Comparison of ENCODE assay signal across 14 cellular contexts in genomic region chr3:56782215-56782614, GRCh38. TPM values are rescaled to one million over a fixed set of nuclear protein-coding genes. Genes with fewer than 3 reads are reported as not detected.
DNase-seq lines count a peak whose midpoint lies in the region; ATAC-seq and TF ChIP-seq lines count a peak whose summit lies in the region.
"Had no signal": no experiment of that assay in that cellular context is flagged by ENCODE, and none has a peak within 500 bp of the region (broad histone marks: within the 10 kb centered on the region; RNA-seq: fewer than 3 reads in every experiment).

No MANE protein-coding gene starts in this region.

- 83 to 89% methylated on average over 4 of the region's 4 CpGs for WGBS in thyroid gland, 2 donors

- no peak for TF ChIP-seq POLR2A in thyroid gland (IDR thresholded peaks at IDR 0.05)

- no peak for ATAC-seq in activated T-cell treated with anti-CD3 and anti-CD28 coated beads, Interleukin-2, amount 50 U/mL, for 72 hours (replicated peaks in 1 of 2)
- ATAC-seq in activated T-helper 17 cell treated with anti-CD3 and anti-CD28 coated beads, Interleukin-2, amount 50 U/mL, for 72 hours (replicated peaks) = no peak
- ATAC-seq in lower lobe of right lung = no peak
- ATAC-seq: GM23338 had no signal

- H3K36me3 Mint-ChIP-seq in activated T-cell treated with anti-CD3 and anti-CD28 coated beads, Interleukin-2, amount 50 U/mL, for 72 hours (ENCODE audit: insufficient read depth in 2 of 2) = peaks cover 0 to 16% of the 10 kb centered on the region in 2 donors
- peaks cover 19% of the 10 kb centered on the region for H3K36me3 Mint-ChIP-seq in activated T-helper 17 cell treated with anti-CD3 and anti-CD28 coated beads, Interleukin-2, amount 50 U/mL, for 72 hours (ENCODE audit: low read depth)

- TF ChIP-seq CTCF in lower lobe of right lung (IDR thresholded peaks at IDR 0.05) = no peak
- no peak for TF ChIP-seq CTCF in thyroid gland (IDR thresholded peaks at IDR 0.05)
- TF ChIP-seq CTCF in RWPE1 (conservative IDR thresholded peaks at IDR 0.05; ENCODE audit: low read depth) = no peak

- intact Hi-C loops in lower lobe of right lung (cut with DNase I) (no loop called here), thyroid gland (cut with DNase I) (no loop called here)

- DNase-seq in activated T-cell treated with anti-CD3 and anti-CD28 coated beads, Interleukin-2, amount 50 U/mL, for 72 hours = no peak
- no peak for DNase-seq in activated T-cell treated with anti-CD3 and anti-CD28 coated beads, Interleukin-2, amount 50 U/mL, for 1 hour
- DNase-seq in lower lobe of right lung = no peak
- no peak for DNase-seq in thyroid gland
- no peak for DNase-seq in caudate nucleus (lab: John Stamatoyannopoulos, UW)
- no peak for DNase-seq in OCI-M2 (lab: John Stamatoyannopoulos, UW; ENCODE audit: unreplicated experiment)
- no peak for DNase-seq in RWPE1 (ENCODE audit: low spot score)
- DNase-seq: activated CD4-positive, alpha-beta T cell treated with anti-CD3 and anti-CD28 coated beads for 1 hour; GDM1; Kasumi-1; NCI-H446 had no signal

- H3K27me3 Mint-ChIP-seq in activated T-cell treated with anti-CD3 and anti-CD28 coated beads, Interleukin-2, amount 50 U/mL, for 72 hours (ENCODE audit: low read depth) = no peaks in the 10 kb centered on the region
- H3K27me3 Mint-ChIP-seq in activated T-helper 17 cell treated with anti-CD3 and anti-CD28 coated beads, Interleukin-2, amount 50 U/mL, for 72 hours = no peaks in the 10 kb centered on the region
- H3K27me3 Mint-ChIP-seq: progenitor cell of endocrine pancreas had no signal

- CTCF ChIA-PET in RWPE1 (lab: Yijun Ruan, JAX) = interaction anchor here (0.5 kb wide), 1 partner anchor 219 kb away, joined by 3 read pairs; no protein-coding TSS in a partner anchor

- H3K9me3 Mint-ChIP-seq in activated T-cell treated with anti-CD3 and anti-CD28 coated beads, Interleukin-2, amount 50 U/mL, for 72 hours = peaks cover 0 to 4% of the 10 kb centered on the region in 2 donors
- peaks cover 4% of the 10 kb centered on the region for H3K9me3 Mint-ChIP-seq in activated T-helper 17 cell treated with anti-CD3 and anti-CD28 coated beads, Interleukin-2, amount 50 U/mL, for 72 hours
- H3K9me3 Mint-ChIP-seq: GM23338 had no signal

- H3K27me3 ChIP-seq in lower lobe of right lung (ENCODE audit: low read depth) (no peaks in the 10 kb centered on the region), thyroid gland (no peaks in the 10 kb centered on the region)

- peak overlapping the region; percentile 82 for H3K27ac ChIP-seq in lower lobe of right lung
- H3K27ac ChIP-seq in thyroid gland = peak overlapping the region in 2 of 3 donors; percentile 62 to 78
- no peak overlapping the region for H3K27ac ChIP-seq in caudate nucleus (ENCODE audit: low read depth, low read length)
- H3K27ac ChIP-seq in RWPE1 = no peak overlapping the region

- peak overlapping the region; percentile 98 for H3K27ac Mint-ChIP-seq in activated T-cell treated with anti-CD3 and anti-CD28 coated beads, Interleukin-2, amount 50 U/mL, for 72 hours
- peak overlapping the region; percentile 96 for H3K27ac Mint-ChIP-seq in activated T-helper 17 cell treated with anti-CD3 and anti-CD28 coated beads, Interleukin-2, amount 50 U/mL, for 72 hours
- H3K27ac Mint-ChIP-seq: GM23338 had no signal

- H3K9me3 ChIP-seq in lower lobe of right lung = no peaks in the 10 kb centered on the region
- no peaks in the 10 kb centered on the region for H3K9me3 ChIP-seq in thyroid gland

- POLR2A ChIA-PET in RWPE1 (lab: Yijun Ruan, JAX; ENCODE audit: low non-redundant PET) = interaction anchor here (0.6 kb wide), 1 partner anchor 99 kb away, joined by 4 read pairs; the partner anchor contains the start of gene TASOR

- peak overlapping the region; percentile 66 to 81 for H3K4me3 Mint-ChIP-seq in activated T-cell treated with anti-CD3 and anti-CD28 coated beads, Interleukin-2, amount 50 U/mL, for 72 hours
- peak overlapping the region; percentile 75 for H3K4me3 Mint-ChIP-seq in activated T-helper 17 cell treated with anti-CD3 and anti-CD28 coated beads, Interleukin-2, amount 50 U/mL, for 72 hours
- H3K4me3 Mint-ChIP-seq: GM23338 had no signal

- H3K4me1 ChIP-seq in lower lobe of right lung = peaks cover 92% of the 10 kb centered on the region
- H3K4me1 ChIP-seq in thyroid gland = peaks cover 24 to 35% of the 10 kb centered on the region in 2 donors

- H3K36me3 ChIP-seq in lower lobe of right lung = no peaks in the 10 kb centered on the region
- no peaks in the 10 kb centered on the region for H3K36me3 ChIP-seq in thyroid gland

- H3K4me3 ChIP-seq in lower lobe of right lung (no peak overlapping the region), thyroid gland (replicated peaks in 1 of 3) (no peak overlapping the region)
- H3K4me3 ChIP-seq: GM23338 had no signal

- H3K4me1 Mint-ChIP-seq in activated T-cell treated with anti-CD3 and anti-CD28 coated beads, Interleukin-2, amount 50 U/mL, for 72 hours (ENCODE audit: low read depth) = peaks cover 99% of the 10 kb centered on the region
- H3K4me1 Mint-ChIP-seq in activated T-helper 17 cell treated with anti-CD3 and anti-CD28 coated beads, Interleukin-2, amount 50 U/mL, for 72 hours = peaks cover 61% of the 10 kb centered on the region

RNA-seq across cellular contexts. Expression of gene ARHGEF3, which starts 19.5 kb away (rescaled TPM):
- 10 to 100 TPM; 21.1 to 43.6 TPM for total RNA-seq in activated T-cell treated with anti-CD3 and anti-CD28 coated beads, Interleukin-2, amount 50 U/mL, for 72 hours
- 10 to 100 TPM; 12.3 to 17.0 TPM for total RNA-seq in activated T-helper 17 cell treated with anti-CD3 and anti-CD28 coated beads, Interleukin-2, amount 50 U/mL, for 72 hours
- total RNA-seq in lower lobe of right lung (48.0 TPM), thyroid gland (10 to 100 TPM; 15.7 to 20.8 (median 18.8) TPM)

Comparison
In these comparisons a context has a peak if more than half of its experiments do, and no peak if none do; other contexts are left out.
1. H3K27ac ChIP-seq: peak in lower lobe of right lung (single experiment) and thyroid gland (2 of 3); none in caudate nucleus (single experiment) and RWPE1 (single experiment).